In genomic region chr15:85535392-85536330, GRCh38 we compare ENCODE assay signal across 8 cellular contexts.
A peak's percentile ranks its signal among the peaks of the same experiment; 100 is the strongest.
DNase-seq lines count a peak whose midpoint lies in the region; ATAC-seq, FAIRE-seq and TF ChIP-seq lines count a peak whose summit lies in the region.
"Not testable (repeated sequence)": the region's sequence is repeated elsewhere in the genome, so short reads cannot be mapped to it uniquely, and the experiment has no call there.

No MANE protein-coding gene starts in this region.

- H3K36me3 ChIP-seq in CD4-positive, CD25-positive, alpha-beta regulatory T cell (ENCODE audit: control insufficient read depth, insufficient read depth, low read length); OCI-LY1 (ENCODE audit: insufficient read depth, low read length); GM12878 (ENCODE audit: control insufficient read depth in 2 of 2, insufficient read depth in 2 of 2, low read length in 1 of 2): not testable (repeated sequence)
- peaks cover 10% of the 10 kb centered on the region for H3K36me3 ChIP-seq in upper lobe of right lung

- H3K4me1 ChIP-seq in CD4-positive, CD25-positive, alpha-beta regulatory T cell (ENCODE audit: control insufficient read depth, insufficient read depth, low read length, poor library complexity, severe bottlenecking), result peaks cover 19% of the 10 kb centered on the region
- H3K4me1 ChIP-seq in OCI-LY1 (ENCODE audit: insufficient read depth, low read length, severe bottlenecking) (peaks cover 60% of the 10 kb centered on the region), GM12878 (ENCODE audit: control insufficient read depth, insufficient read depth, low read length) (peaks cover 39% of the 10 kb centered on the region), upper lobe of right lung (peaks cover 56% of the 10 kb centered on the region)

- H3K9me2 ChIP-seq in OCI-LY1 (ENCODE audit: low read depth, low read length), result not testable (repeated sequence)

- TF ChIP-seq CTCF in OCI-LY1 (IDR thresholded peaks at IDR 0.05; ENCODE audit: low read length); GM12878 (IDR thresholded peaks at IDR 0.05 in 2 of 3, conservative IDR thresholded peaks at IDR 0.05 in 1 of 3; ENCODE audit: control insufficient read depth in 2 of 3, extremely low read depth in 1 of 3, insufficient read depth in 1 of 3, low read depth in 3 of 3, low read length in 3 of 3); nephron progenitor cell (IDR thresholded peaks at IDR 0.05); upper lobe of right lung (IDR thresholded peaks at IDR 0.05): not testable (repeated sequence)

- in situ Hi-C loops in GM12878 (cut with MboI), result not testable (repeated sequence)

- TF ChIP-seq RAD21 in GM12878 (IDR thresholded peaks at IDR 0.05; ENCODE audit: insufficient read depth, low read depth, low read length), result not testable (repeated sequence)

- H3K36me3 Mint-ChIP-seq in CD4-positive, CD25-positive, alpha-beta regulatory T cell, result peaks cover 41% of the 10 kb centered on the region
- peaks cover 2 to 26% (median 4%) of the 10 kb centered on the region in 3 donors for H3K36me3 Mint-ChIP-seq in immature natural killer cell
- peaks cover 59% of the 10 kb centered on the region for H3K36me3 Mint-ChIP-seq in nephron progenitor cell (ENCODE audit: low read depth)

- RAD21 ChIA-PET in GM12878 (lab: Charles Lee; ENCODE audit: unreplicated experiment), result not testable (repeated sequence)

- H3K27ac Mint-ChIP-seq in CD4-positive, CD25-positive, alpha-beta regulatory T cell, result peak overlapping the region; percentile 6 to 54 (median 39)
- H3K27ac Mint-ChIP-seq in immature natural killer cell, result peak overlapping the region; percentile 25 to 93 (median 67)
- H3K27ac Mint-ChIP-seq in nephron progenitor cell, result peak overlapping the region; percentile 21

- peaks cover 43 to 76% (median 52%) of the 10 kb centered on the region in 4 donors for H3K4me1 Mint-ChIP-seq in CD4-positive, CD25-positive, alpha-beta regulatory T cell
- peaks cover 53% of the 10 kb centered on the region in 2 donors for H3K4me1 Mint-ChIP-seq in immature natural killer cell
- peaks cover 69% of the 10 kb centered on the region for H3K4me1 Mint-ChIP-seq in nephron progenitor cell

- not testable (repeated sequence) for TF ChIP-seq POLR2A in GM12878 (IDR thresholded peaks at IDR 0.05; ENCODE audit: low read depth, low read length)

- H2AFZ ChIP-seq in OCI-LY1 (ENCODE audit: low read length); GM12878 (ENCODE audit: control insufficient read depth, low read depth, low read length): not testable (repeated sequence)

- not testable (repeated sequence) for ATAC-seq in CD4-positive, CD25-positive, alpha-beta regulatory T cell (ENCODE audit: low read depth in 2 of 2)
- ATAC-seq in GM12878 (peak; percentile 51), upper lobe of right lung (peak; percentile 73)

- peak overlapping the region; percentile 2; the same call in 1 of the 2 replicates for H3K4me2 ChIP-seq in OCI-LY1 (ENCODE audit: low read length)
- not testable (repeated sequence) for H3K4me2 ChIP-seq in GM12878 (ENCODE audit: control insufficient read depth, insufficient read depth)

- not testable (repeated sequence) for DNase-seq in CD4-positive, CD25-positive, alpha-beta regulatory T cell; GM12878 (ENCODE audit: low read depth, low spot score); immature natural killer cell; nephron progenitor cell
- DNase-seq in Kasumi-1 (lab: John Stamatoyannopoulos, UW), result peak; percentile 31 to 51
- DNase-seq in UCSD-AML1 (lab: John Stamatoyannopoulos, UW; ENCODE audit: unreplicated experiment), result peak; percentile 15
- peak; percentile 77 for DNase-seq in upper lobe of right lung

- FAIRE-seq in GM12878 (lab: Jason Lieb, UNC), result not testable (repeated sequence)

- H4K20me1 ChIP-seq in OCI-LY1 (ENCODE audit: insufficient read depth, low read length); GM12878 (ENCODE audit: control insufficient read depth, insufficient read depth): not testable (repeated sequence)

- not testable (repeated sequence) for H3K4me3 ChIP-seq in CD4-positive, CD25-positive, alpha-beta regulatory T cell (ENCODE audit: low read depth, low read length); OCI-LY1 (ENCODE audit: low read depth, low read length, poor library complexity, severe bottlenecking); GM12878; upper lobe of right lung

- not testable (repeated sequence) for H3K27ac ChIP-seq in CD4-positive, CD25-positive, alpha-beta regulatory T cell (ENCODE audit: insufficient read depth, low read length, poor library complexity, severe bottlenecking); GM12878 (ENCODE audit: control insufficient read depth, insufficient read depth)
- H3K27ac ChIP-seq in OCI-LY1 (ENCODE audit: low read depth, low read length, poor library complexity, severe bottlenecking) (peak overlapping the region; percentile 71), upper lobe of right lung (peak overlapping the region; percentile 72)

- not testable (repeated sequence) for H3K9ac ChIP-seq in OCI-LY1 (ENCODE audit: low read length); GM12878 (ENCODE audit: control insufficient read depth, insufficient read depth, low read length)

- H3F3A ChIP-seq in OCI-LY1 (ENCODE audit: insufficient read depth, low read length), result not testable (repeated sequence)

- 37% methylated on average over 7 of the region's 7 CpGs for WGBS in GM12878 (ENCODE audit: insufficient coverage, insufficient replicate concordance, low lambda C conversion rate, missing lambda C conversion rate)

- intact Hi-C loops in GM12878 (cut with micrococcal nuclease; ENCODE audit: unreplicated experiment); upper lobe of right lung (cut with DNase I): not testable (repeated sequence)

- H3K79me2 ChIP-seq in OCI-LY1 (ENCODE audit: insufficient read depth, low read length); GM12878 (ENCODE audit: control insufficient read depth, insufficient read depth, low read length): not testable (repeated sequence)

- TF ChIP-seq EP300 in GM12878 (IDR thresholded peaks at IDR 0.05; ENCODE audit: borderline replicate concordance in 1 of 2, control insufficient read depth in 1 of 2, low read depth in 2 of 2, low read length in 2 of 2), result not testable (repeated sequence)

- H3K9me3 Mint-ChIP-seq in CD4-positive, CD25-positive, alpha-beta regulatory T cell; immature natural killer cell; nephron progenitor cell: not testable (repeated sequence)

- POLR2A ChIA-PET in GM12878 (lab: Charles Lee), result not testable (repeated sequence)

- SMC1A ChIA-PET in GM12878 (lab: Charles Lee; ENCODE audit: uncharacterized antibody, unreplicated experiment), result interaction anchor here (3.3 kb wide), 1 partner anchor 46 kb away, joined by 13 read pairs; no protein-coding TSS in a partner anchor

- not testable (repeated sequence) for H3K27me3 Mint-ChIP-seq in CD4-positive, CD25-positive, alpha-beta regulatory T cell; immature natural killer cell (ENCODE audit: low read depth in 3 of 3); nephron progenitor cell (ENCODE audit: low read depth, poor library complexity)

- BruUV-seq in GM12878 (replicated peaks; lab: Mats Ljungman, UMichigan), result not testable (repeated sequence)

- not testable (repeated sequence) for H3K9me3 ChIP-seq in CD4-positive, CD25-positive, alpha-beta regulatory T cell (ENCODE audit: control insufficient read depth in 2 of 2, low read length in 2 of 2); OCI-LY1 (ENCODE audit: low read length); GM12878 (replicated peaks; ENCODE audit: control insufficient read depth, insufficient read depth, low read length); upper lobe of right lung

- not testable (repeated sequence) for H3K27me3 ChIP-seq in CD4-positive, CD25-positive, alpha-beta regulatory T cell (ENCODE audit: control insufficient read depth, insufficient read depth, low read length); OCI-LY1 (ENCODE audit: insufficient read depth, low read length); GM12878 (replicated peaks in 1 of 2; ENCODE audit: control insufficient read depth in 2 of 2, insufficient read depth in 2 of 2, low read length in 1 of 2); upper lobe of right lung

- CTCF ChIA-PET in GM12878 (lab: Yijun Ruan, JAX), result interaction anchor here (1.1 to 1.9 kb wide), 2 partner anchors 9 to 20 kb away, joined by 3 to 4 read pairs; no protein-coding TSS in a partner anchor

- H3K4me3 Mint-ChIP-seq in CD4-positive, CD25-positive, alpha-beta regulatory T cell, result peak overlapping the region in 1 of 4 donors; percentile 22
- H3K4me3 Mint-ChIP-seq in immature natural killer cell, result peak overlapping the region; percentile 21 to 78 (median 70)
- not testable (repeated sequence) for H3K4me3 Mint-ChIP-seq in nephron progenitor cell

TF ChIP-seq in GM12878, 131 proteins besides CTCF, POLR2A, EP300 and RAD21:
- peak; percentile 81 for TF ChIP-seq SPI1 (IDR thresholded peaks at IDR 0.05; ENCODE audit: borderline replicate concordance, insufficient read depth, low read depth, low read length)
- TF ChIP-seq ZNF384 (IDR thresholded peaks at IDR 0.05; ENCODE audit: borderline replicate concordance, low read depth, low read length), result 0 out of 2 replicates have a peak, but pooled peaks have one; percentile 35
- TF ChIP-seq IKZF2 (IDR thresholded peaks at IDR 0.05), result 0 out of 4 replicates have a peak, but pooled peaks of 1 of the 2 experiments have one; percentile 11
- 0 out of 2 replicates have a peak, but pooled peaks have one; percentile 27 for TF ChIP-seq NFIC (IDR thresholded peaks at IDR 0.05; ENCODE audit: low read depth, low read length)
